16 cellular contexts compared by ENCODE assay signal in genomic region chr10:74012480-74012879, GRCh38. TPM values are rescaled to one million over a fixed set of nuclear protein-coding genes. Genes with fewer than 3 reads are reported as not detected.
DNase-seq lines count a peak whose midpoint lies in the region; FAIRE-seq and TF ChIP-seq lines count a peak whose summit lies in the region.
"Had no signal": no experiment of that assay in that cellular context is flagged by ENCODE, and none has a peak within 500 bp of the region (broad histone marks: within the 10 kb centered on the region; RNA-seq: fewer than 3 reads in every experiment).

No MANE protein-coding gene starts in this region.

- 0 out of 2 replicates have a peak overlapping the region, but pooled peaks have one; percentile 8 for H3K4me3 ChIP-seq in ACC112 (ENCODE audit: low read depth, low read length)
- no peak overlapping the region for H3K4me3 ChIP-seq in HEK293 (ENCODE audit: low read depth, low read length)
- no peak overlapping the region for H3K4me3 ChIP-seq in astrocyte (ENCODE audit: insufficient read depth, low read depth, low read length)
- H3K4me3 ChIP-seq in WERI-Rb-1 (ENCODE audit: low read depth, low read length) = no peak overlapping the region
- H3K4me3 ChIP-seq: esophagus squamous epithelium, lung had no signal

- H4K20me1 ChIP-seq in astrocyte (ENCODE audit: insufficient read depth, low read length) = peaks cover 95% of the 10 kb centered on the region

- peak overlapping the region; percentile 0 for H3K9ac ChIP-seq in astrocyte (ENCODE audit: low read length)

- no peak for FAIRE-seq in astrocyte (lab: Jason Lieb, UNC)

- H3K27ac ChIP-seq in ACC112 (ENCODE audit: low read depth, low read length) = peak overlapping the region; percentile 59
- H3K27ac ChIP-seq in HEK293 (ENCODE audit: extremely low read depth, low read depth, low read length) = peak overlapping the region; percentile 58
- H3K27ac ChIP-seq in astrocyte (ENCODE audit: low read depth, low read length) = peak overlapping the region; percentile 46
- H3K27ac ChIP-seq in WERI-Rb-1 = no peak overlapping the region

- H2AFZ ChIP-seq in ACC112 (ENCODE audit: low read length, unreplicated experiment) = no peak overlapping the region
- no peak overlapping the region for H2AFZ ChIP-seq in astrocyte (ENCODE audit: low read depth, low read length)

- CTCF ChIA-PET in HEK293 (lab: Yijun Ruan, JAX) (interaction anchor here (0.6 to 1.8 kb wide), 7 partner anchors 12 to 137 kb away, joined by 3 to 5 read pairs (median 3); no protein-coding TSS in a partner anchor), GM10248 (lab: Yijun Ruan, JAX) (interaction anchor here (1.1 to 2.7 kb wide), 7 partner anchors 11 to 133 kb away, joined by 3 to 13 read pairs (median 4); no protein-coding TSS in a partner anchor)

- H3K9me3 Mint-ChIP-seq in astrocyte (ENCODE audit: unreplicated experiment) (no peaks in the 10 kb centered on the region), nephron progenitor cell (no peaks in the 10 kb centered on the region)

- H3K27me3 ChIP-seq in ACC112 (ENCODE audit: insufficient read depth, low read length) = no peaks in the 10 kb centered on the region
- no peaks in the 10 kb centered on the region for H3K27me3 ChIP-seq in astrocyte (ENCODE audit: insufficient read depth, low read length)
- H3K27me3 ChIP-seq in WERI-Rb-1 (ENCODE audit: insufficient read depth, low read depth, severe bottlenecking) = no peaks in the 10 kb centered on the region
- H3K27me3 ChIP-seq: esophagus squamous epithelium had no signal

- DNase-seq in astrocyte (ENCODE audit: low read depth) = no peak
- DNase-seq in nephron progenitor cell = no peak
- no peak for DNase-seq in GM10248 (ENCODE audit: extremely low spot score)
- no peak for DNase-seq in activated effector memory CD4-positive, alpha-beta T cell treated with anti-CD3 and anti-CD28 coated beads, Interleukin-2, amount 50 U/mL, for 16 hours
- no peak for DNase-seq in activated CD4-positive, alpha-beta T cell treated with anti-CD3 and anti-CD28 coated beads for 4 hours
- DNase-seq in WERI-Rb-1 = no peak
- DNase-seq: activated naive CD4-positive, alpha-beta T cell treated with anti-CD3 and anti-CD28 coated beads, Interleukin-2, amount 50 U/mL, for 16 hours; cerebellar nuclear complex; esophagus squamous epithelium; NCI-H1436 treated with DMSO at 0.1 percent for 48 hours; NCI-H524 treated with DMSO at 0.1 percent for 48 hours; stimulated activated CD8-positive, alpha-beta memory T cell treated with anti-CD3 and anti-CD28 coated beads, Interleukin-4, amount 100 ng/mL, for 48 hours had no signal

- H3K4me1 Mint-ChIP-seq in astrocyte (ENCODE audit: low read depth, unreplicated experiment) (peaks cover 47% of the 10 kb centered on the region), nephron progenitor cell (peaks cover 10% of the 10 kb centered on the region)

- H3K4me3 Mint-ChIP-seq in astrocyte (ENCODE audit: unreplicated experiment) (peak overlapping the region; percentile 64), nephron progenitor cell (no peak overlapping the region)
- H3K4me3 Mint-ChIP-seq: B cell had no signal

- no peaks in the 10 kb centered on the region for H3K36me3 ChIP-seq in ACC112 (ENCODE audit: insufficient read depth, low read length)
- H3K36me3 ChIP-seq in HEK293 (ENCODE audit: control insufficient read depth in 2 of 2, insufficient read depth in 1 of 2, low read length in 2 of 2) = no peaks in the 10 kb centered on the region; a peak in 1 of 3 replicates
- peaks cover 12% of the 10 kb centered on the region for H3K36me3 ChIP-seq in astrocyte (ENCODE audit: insufficient read depth, low read length)
- no peaks in the 10 kb centered on the region for H3K36me3 ChIP-seq in WERI-Rb-1
- H3K36me3 ChIP-seq: esophagus squamous epithelium had no signal

- TF ChIP-seq CTCF in HEK293 (tag by site-specific recombination; IDR thresholded peaks at IDR 0.05) (no peak), astrocyte (IDR thresholded peaks at IDR 0.05; ENCODE audit: insufficient read depth, low read depth, low read length) (no peak), nephron progenitor cell (IDR thresholded peaks at IDR 0.05) (no peak), GM10248 (IDR thresholded peaks at IDR 0.05; ENCODE audit: control extremely low read depth, extremely low read depth, low read depth, missing control alignments) (no peak), WERI-Rb-1 (IDR thresholded peaks at IDR 0.05; ENCODE audit: low read depth, low read length) (no peak)

- H3K27me3 Mint-ChIP-seq in astrocyte (ENCODE audit: low read depth, unreplicated experiment) (no peaks in the 10 kb centered on the region), nephron progenitor cell (ENCODE audit: low read depth, poor library complexity) (no peaks in the 10 kb centered on the region)
- H3K27me3 Mint-ChIP-seq: B cell had no signal

- H3K79me2 ChIP-seq in ACC112 (ENCODE audit: control insufficient read depth, insufficient read depth, low read length, unreplicated experiment) = peaks cover 81% of the 10 kb centered on the region
- H3K79me2 ChIP-seq in astrocyte (ENCODE audit: insufficient read depth, low read length) = peaks cover 98% of the 10 kb centered on the region

- POLR2A ChIA-PET in HEK293 (lab: Yijun Ruan, JAX) = interaction anchor here (1.1 to 3.0 kb wide), 2 partner anchors 11 to 14 kb away, joined by 6 to 22 read pairs; partner anchors contain the start of gene VCL
- POLR2A ChIA-PET in GM10248 (lab: Yijun Ruan, JAX) = interaction anchor here (0.6 kb wide), 1 partner anchor 15 kb away, joined by 4 read pairs; no protein-coding TSS in a partner anchor

- H3K4me1 ChIP-seq in ACC112 (ENCODE audit: control insufficient read depth, insufficient read depth, low read length, unreplicated experiment) = peaks cover 49% of the 10 kb centered on the region
- peaks cover 44% of the 10 kb centered on the region for H3K4me1 ChIP-seq in HEK293 (ENCODE audit: control insufficient read depth, insufficient read depth, low read length)
- peaks cover 49% of the 10 kb centered on the region for H3K4me1 ChIP-seq in astrocyte (ENCODE audit: insufficient read depth, low read length)

- peak overlapping the region; percentile 69 for H3K4me2 ChIP-seq in astrocyte (ENCODE audit: low read length)

- H3K9me3 ChIP-seq in HEK293 (ENCODE audit: control insufficient read depth, insufficient read depth, low read depth, low read length) = no peaks in the 10 kb centered on the region
- H3K9me3 ChIP-seq in astrocyte (ENCODE audit: insufficient read depth, low read depth, low read length) = no peaks in the 10 kb centered on the region
- no peaks in the 10 kb centered on the region for H3K9me3 ChIP-seq in WERI-Rb-1 (ENCODE audit: severe bottlenecking)
- H3K9me3 ChIP-seq: esophagus squamous epithelium had no signal

- H3K27ac Mint-ChIP-seq in astrocyte (ENCODE audit: unreplicated experiment) (peak overlapping the region; percentile 75), nephron progenitor cell (peak overlapping the region; percentile 26)
- H3K27ac Mint-ChIP-seq: B cell had no signal

- H3K36me3 Mint-ChIP-seq in astrocyte (ENCODE audit: low read depth, unreplicated experiment) = peaks cover 5% of the 10 kb centered on the region
- H3K36me3 Mint-ChIP-seq in nephron progenitor cell (ENCODE audit: low read depth) = peaks cover 38% of the 10 kb centered on the region

TF ChIP-seq in HEK293, 187 proteins besides CTCF, POLR2A, EP300 and RAD21:
- TF ChIP-seq ZNF830 (tag by site-specific recombination; IDR thresholded peaks at IDR 0.05; ENCODE audit: low read depth) = no peak
- no peak for TF ChIP-seq REST (tag by site-specific recombination; IDR thresholded peaks at IDR 0.05)
- no peak for TF ChIP-seq ZBTB7A (tag by site-specific recombination; IDR thresholded peaks at IDR 0.05; ENCODE audit: low read depth)
- no peak for TF ChIP-seq ZNF707 (tag by site-specific recombination; IDR thresholded peaks at IDR 0.05)
- no peak for TF ChIP-seq ZNF513 (tag by site-specific recombination; IDR thresholded peaks at IDR 0.05)
- no peak for TF ChIP-seq ZNF623 (tag by site-specific recombination; IDR thresholded peaks at IDR 0.05)
- 0 out of 2 replicates have a peak, but pooled peaks have one; percentile 44 for TF ChIP-seq ZNF10 (tag by site-specific recombination; IDR thresholded peaks at IDR 0.05)
- TF ChIP-seq PRDM1 (tag by site-specific recombination; IDR thresholded peaks at IDR 0.05) = peak; percentile 48; the same call in 1 of the 2 replicates
TF ChIP-seq in HEK293: peak in this region for 2.

RNA-seq across cellular contexts. Expression of gene VCL, which starts 14.6 kb away (rescaled TPM):
- 469 and 474 TPM in 2 replicates for total RNA-seq in astrocyte
